In the genomic region with DNA sequence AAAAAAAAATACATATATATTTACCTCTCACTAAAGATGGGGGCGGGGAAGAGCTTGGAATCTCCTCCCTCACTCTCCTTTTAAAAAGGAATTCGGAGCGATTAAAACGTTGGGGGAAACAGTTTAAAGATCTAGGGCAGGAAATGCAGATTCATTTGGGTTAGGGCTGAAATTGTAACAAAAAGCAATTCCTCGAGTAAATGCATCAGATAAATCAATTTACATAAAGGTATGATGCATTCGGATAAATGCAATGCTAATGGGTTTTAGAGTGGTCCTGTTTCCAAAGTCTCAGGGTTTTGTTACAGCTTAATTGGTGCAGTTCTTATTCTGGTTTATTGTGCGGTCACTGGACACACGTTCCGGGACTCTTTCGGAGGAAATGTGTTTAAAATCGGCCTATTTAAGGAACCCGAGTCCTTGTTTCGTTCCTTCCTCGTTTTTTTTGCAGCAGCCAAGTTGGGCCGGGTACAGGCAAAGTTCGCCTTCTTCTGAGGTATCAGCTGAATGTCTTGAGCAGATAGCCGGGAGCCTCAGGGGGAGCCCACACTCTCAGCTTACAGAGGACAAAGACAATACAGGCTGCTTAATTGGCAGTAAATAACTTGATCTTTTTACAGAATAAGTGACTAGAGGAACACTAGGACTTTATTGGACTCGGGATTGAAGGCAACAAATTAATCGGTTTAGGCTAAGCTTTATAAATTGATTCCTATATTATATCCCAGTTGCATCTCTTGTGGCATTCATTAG, we compare ENCODE assay signal across 8 cellular contexts. TPM values are rescaled to one million over a fixed set of nuclear protein-coding genes. Genes with fewer than 3 reads are reported as not detected.
DNase-seq lines count a peak whose midpoint lies in the region; ATAC-seq, FAIRE-seq and TF ChIP-seq lines count a peak whose summit lies in the region.

No MANE protein-coding gene starts in this region.

- in situ Hi-C loops in HepG2 (cut with HindIII; ENCODE audit: extremely low pct_ligation_motif_present, low pct_unique_long_range_greater_than_20kb): loop anchor here (25.0 kb wide), 1 partner anchor 632 kb away; no protein-coding TSS in a partner anchor

- H3K4me2 ChIP-seq in HepG2 (ENCODE audit: low read depth, low read length): peak overlapping the region; percentile 94

- H3K27me3 ChIP-seq in AG04450 (ENCODE audit: control insufficient read depth, insufficient read depth, low read length): no peaks in the 10 kb centered on the region
- no peaks in the 10 kb centered on the region for H3K27me3 ChIP-seq in colonic mucosa
- H3K27me3 ChIP-seq in HepG2 (ENCODE audit: control insufficient read depth in 1 of 2, insufficient read depth in 2 of 2, low read length in 2 of 2): peaks cover 0 to 6% of the 10 kb centered on the region in 2 experiments; a peak in 2 of 5 replicates

- CTCF ChIA-PET in AG04450 (lab: Charles Lee) (interaction anchor here (1.0 to 4.3 kb wide), 4 partner anchors 624 to 850 kb away, joined by 5 to 27 read pairs (median 6); no protein-coding TSS in a partner anchor), HepG2 (lab: Yijun Ruan, JAX; ENCODE audit: low intra/inter-chr PET ratio, low total read pairs) (no interaction called here)

- 3% methylated on average over 19 of the region's 19 CpGs for whole genome bisulfite sequencing in HepG2 (ENCODE audit: low lambda C conversion rate)

- H3K4me3 ChIP-seq in AG04450 (ENCODE audit: low read depth, low read length) (peak overlapping the region; percentile 85), GM12875 (ENCODE audit: low read depth, low read length) (peak overlapping the region; percentile 0), colonic mucosa (peak overlapping the region; percentile 61), HepG2 (replicated peaks in 1 of 3; ENCODE audit: insufficient read depth in 1 of 3, low read depth in 2 of 3, low read length in 3 of 3) (peak overlapping the region; percentile 80 to 96 (median 87))

- H3K9ac ChIP-seq in colonic mucosa (ENCODE audit: low read depth in 2 of 2, low read length in 2 of 2): peak overlapping the region; percentile 59 to 65
- peak overlapping the region; percentile 74 for H3K9ac ChIP-seq in HepG2 (ENCODE audit: insufficient read depth, low read depth, low read length)

- TF ChIP-seq EP300 in HepG2 (IDR thresholded peaks at IDR 0.05; ENCODE audit: low read depth in 2 of 2, low read length in 2 of 2) (no peak), HepG2 (CRISPR knock-in tag; IDR thresholded peaks at IDR 0.05; ENCODE audit: borderline replicate concordance) (no peak)

- no peak for TF ChIP-seq POLR2A in HepG2 (IDR thresholded peaks at IDR 0.05; ENCODE audit: insufficient read depth in 1 of 2, low read depth in 2 of 2, low read length in 2 of 2)

- DNase-seq in AG04450 (ENCODE audit: low read depth, low spot score) (no peak), RPMI7951 (ENCODE audit: low read depth) (peak; percentile 38), colonic mucosa (peak; percentile 51), HepG2 (ENCODE audit: low spot score) (no peak), superior temporal gyrus (ENCODE audit: extremely low spot score) (peak; percentile 69)

- TF ChIP-seq CTCF in AG04450 (IDR thresholded peaks at IDR 0.05; ENCODE audit: low read depth, low read length) (no peak), GM12875 (IDR thresholded peaks at IDR 0.05; ENCODE audit: borderline replicate concordance, insufficient read depth, low read depth, low read length) (no peak), colonic mucosa (IDR thresholded peaks at IDR 0.05) (no peak), HepG2 (CRISPR knock-in tag; IDR thresholded peaks at IDR 0.05) (no peak)

- BruUV-seq in HepG2 (replicated peaks; lab: Mats Ljungman, UMichigan): no TSS peak

- peak overlapping the region; percentile 48 for H3K27ac ChIP-seq in AG04450 (ENCODE audit: low read depth, low read length)
- peak overlapping the region; percentile 93 for H3K27ac ChIP-seq in colonic mucosa
- peak overlapping the region; percentile 10 for H3K27ac ChIP-seq in HepG2 (ENCODE audit: extremely low read length, insufficient read depth, low read length)

- peaks cover 10% of the 10 kb centered on the region; the same call in 1 of the 2 replicates for H4K20me1 ChIP-seq in HepG2 (ENCODE audit: insufficient read depth, low read length)

- H3K79me2 ChIP-seq in HepG2 (ENCODE audit: insufficient read depth, low read length): peaks cover 12% of the 10 kb centered on the region

- ATAC-seq in HepG2 (no peak), HG03432 (IDR thresholded peaks at IDR 0.05; ENCODE audit: unreplicated experiment) (no peak), GM21390 (IDR thresholded peaks at IDR 0.05; ENCODE audit: unreplicated experiment) (no peak)

- POLR2A ChIA-PET in AG04450 (lab: Yijun Ruan, JAX): interaction anchor here (0.7 to 1.1 kb wide), 3 partner anchors 122 to 998 kb away, joined by 3 to 9 read pairs (median 8); no protein-coding TSS in a partner anchor
- POLR2A ChIA-PET in HepG2 (lab: Yijun Ruan, JAX): interaction anchor here (1.2 to 2.5 kb wide), 2 partner anchors 465 to 473 kb away, joined by 3 to 14 read pairs; no protein-coding TSS in a partner anchor

- no peak overlapping the region for H2AFZ ChIP-seq in HepG2 (ENCODE audit: low read length)

- no peak for TF ChIP-seq RAD21 in HepG2 (CRISPR knock-in tag; IDR thresholded peaks at IDR 0.05)

- H3K9me3 ChIP-seq in AG04450 (ENCODE audit: control insufficient read depth, insufficient read depth, low read length) (peaks cover 3% of the 10 kb centered on the region; the same call in 1 of the 2 replicates), colonic mucosa (no peaks in the 10 kb centered on the region), HepG2 (ENCODE audit: low read length) (no peaks in the 10 kb centered on the region)

- no peak for FAIRE-seq in HepG2 (lab: Jason Lieb, UNC)

- H3K36me3 ChIP-seq in colonic mucosa (no peaks in the 10 kb centered on the region), HepG2 (replicated peaks in 1 of 2; ENCODE audit: control insufficient read depth in 1 of 2, insufficient read depth in 2 of 2, low read length in 2 of 2) (no peaks in the 10 kb centered on the region; a peak in 1 of 5 replicates)

- intact Hi-C loops in colonic mucosa (cut with DNase I): loop anchor here (10.0 kb wide), 2 partner anchors 264 to 354 kb away; no protein-coding TSS in a partner anchor
- intact Hi-C loops in HepG2 (cut with micrococcal nuclease; ENCODE audit: unreplicated experiment): loop anchor here (5.0 kb wide), 1 partner anchor 457 kb away; no protein-coding TSS in a partner anchor

- H3K4me1 ChIP-seq in colonic mucosa (peaks cover 15% of the 10 kb centered on the region), HepG2 (ENCODE audit: insufficient read depth, low read length) (peaks cover 41% of the 10 kb centered on the region)

TF ChIP-seq in HepG2, 621 proteins besides CTCF, POLR2A, EP300 and RAD21:
- TF ChIP-seq, protein P1, sequence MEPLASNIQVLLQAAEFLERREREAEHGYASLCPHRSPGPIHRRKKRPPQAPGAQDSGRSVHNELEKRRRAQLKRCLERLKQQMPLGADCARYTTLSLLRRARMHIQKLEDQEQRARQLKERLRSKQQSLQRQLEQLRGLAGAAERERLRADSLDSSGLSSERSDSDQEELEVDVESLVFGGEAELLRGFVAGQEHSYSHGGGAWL (CRISPR knock-in tag; IDR thresholded peaks at IDR 0.05): no peak
- TF ChIP-seq FIP1L1 (IDR thresholded peaks at IDR 0.05; ENCODE audit: borderline replicate concordance, insufficient read depth, low read depth, low read length): no peak

RNA-seq across cellular contexts. Expression of a gene that starts 1.7 kb away (rescaled TPM):
- polyA plus RNA-seq in AG04450 (2011; rRNA removed) (115 and 138 TPM in 2 replicates), HepG2 (2011; rRNA removed) (49.9 and 51.8 TPM in 2 replicates)
- 55.6 and 56.1 TPM in 2 replicates for polyA minus RNA-seq in AG04450 (2011; rRNA and poly(A)+ RNA removed)
- 86.1 and 92.4 TPM in 2 replicates for total RNA-seq in RPMI7951 (2014; rRNA removed; shearing (Covaris generic))
- total RNA-seq in colonic mucosa (10 to 100 TPM; 23.6 to 24.1 TPM), HepG2 (2016; rRNA removed; fragmentation: Illumina TruSeq; extraction: Trizol) (18.2 and 19.3 TPM in 2 replicates)
- 17.4 and 17.9 TPM in 2 replicates for total RNA-seq in HepG2 (2016; cell fraction: cytosol; rRNA removed; fragmentation: Illumina TruSeq; extraction: Trizol; ENCODE audit: low read depth)
- 16.4 and 19.6 TPM in 2 replicates for total RNA-seq in HepG2 (2016; cell fraction: insoluble cytoplasmic fraction; rRNA removed; fragmentation: Illumina TruSeq; extraction: Trizol)
- 33.7 and 34.0 TPM in 2 replicates for total RNA-seq in HepG2 (2016; cell fraction: membrane; rRNA removed; fragmentation: Illumina TruSeq; extraction: Trizol)
- 10.8 and 11.3 TPM in 2 replicates for total RNA-seq in HepG2 (2016; cell fraction: nucleus; rRNA removed; fragmentation: Illumina TruSeq; extraction: Trizol)
- polyA plus RNA-seq in HepG2 (2011; cell fraction: cytosol; rRNA removed): 37.6 and 48.6 TPM in 2 replicates
- 23.7 and 30.8 TPM in 2 replicates for polyA plus RNA-seq in HepG2 (2011; cell fraction: nucleus; rRNA removed)
- polyA plus RNA-seq in HepG2 (2012): 28.8 and 41.3 TPM in 2 replicates
- 23.6 and 24.2 TPM in 2 replicates for polyA plus RNA-seq in HepG2 (2016; cell fraction: cytosol; fragmentation: Illumina TruSeq; extraction: Trizol; ENCODE audit: low read depth)
- polyA plus RNA-seq in HepG2 (2016; cell fraction: insoluble cytoplasmic fraction; fragmentation: Illumina TruSeq; extraction: Trizol; ENCODE audit: low read depth): 25.7 and 27.6 TPM in 2 replicates
- polyA plus RNA-seq in HepG2 (2016; cell fraction: membrane; fragmentation: Illumina TruSeq; extraction: Trizol; ENCODE audit: low read depth): 39.0 and 39.5 TPM in 2 replicates
- 21.2 and 23.4 TPM in 2 replicates for polyA plus RNA-seq in HepG2 (2016; cell fraction: nucleus; fragmentation: Illumina TruSeq; extraction: Trizol; ENCODE audit: insufficient read depth, low read depth)
- 23.9 and 48.3 TPM in 2 replicates for polyA minus RNA-seq in HepG2 (2011; rRNA and poly(A)+ RNA removed; ENCODE audit: low replicate concordance)
- polyA minus RNA-seq in HepG2 (2011; cell fraction: cytosol; rRNA and poly(A)+ RNA removed): 14.4 and 15.8 TPM in 2 replicates
- 25.0 and 28.3 TPM in 2 replicates for polyA minus RNA-seq in HepG2 (2011; cell fraction: nucleus; rRNA and poly(A)+ RNA removed)

Comparison
In these comparisons a context has a peak if more than half of its experiments do, and no peak if none do; other contexts are left out.
1. DNase-seq: peak in RPMI7951 (single experiment), colonic mucosa (single experiment) and superior temporal gyrus (single experiment); none in AG04450 (single experiment) and HepG2 (single experiment).
2. H3K27ac ChIP-seq: peak in every context shown above with its lines; median percentile 93 in colonic mucosa; 48 in AG04450; 10 in HepG2.
3. H3K4me3 ChIP-seq: peak in every context shown above with its lines; median percentile 87 in HepG2; 85 in AG04450; 61 in colonic mucosa; 0 in GM12875.